In the genomic region with DNA sequence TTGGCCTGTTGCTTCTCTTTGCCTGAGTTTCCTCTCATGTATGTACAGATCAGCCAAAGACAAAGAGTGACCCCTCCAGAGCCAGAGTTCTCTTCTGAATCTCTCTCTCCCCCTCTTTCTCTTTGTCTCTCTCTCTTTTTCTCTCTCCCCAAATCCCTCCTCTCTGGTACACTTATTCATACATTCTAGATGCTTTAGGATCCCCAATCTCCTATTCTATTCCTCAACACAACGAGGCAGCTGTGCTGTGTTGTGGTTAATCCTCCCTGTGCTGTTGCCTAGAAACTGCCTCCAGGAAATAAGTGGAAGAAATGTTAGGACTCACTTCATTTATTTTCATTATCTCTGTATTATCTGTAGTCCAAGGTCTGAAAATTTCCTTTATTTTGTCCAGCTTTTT, we compare ENCODE assay signal across 23 cellular contexts.
"Had no signal": no experiment of that assay in that cellular context is flagged by ENCODE, and none has a peak within 500 bp of the region (broad histone marks: within the 10 kb centered on the region; RNA-seq: fewer than 3 reads in every experiment).

No MANE protein-coding gene starts in this region.

- H3K27ac ChIP-seq: hepatocyte, psoas muscle, spleen, tibial artery, upper lobe of right lung, vagina had no signal

- H3K36me3 Mint-ChIP-seq: naive thymus-derived CD4-positive, alpha-beta T cell; stimulated activated memory B cell treated with anti-CD40 and anti-IgM and Interleukin-4, amounts not matched to agents 10 μg/mL and 1 μg/mL and 100 μg/mL, for 72 hours had no signal

- DNase-seq: effector memory CD8-positive, alpha-beta T cell; erythroblast; foreskin melanocyte; head of caudate nucleus; kidney; left colon; left ventricle myocardium superior; mesenchymal stem cell; naive thymus-derived CD4-positive, alpha-beta T cell; psoas muscle; retina; spleen; stimulated activated CD4-positive, alpha-beta T cell treated with anti-CD3 and anti-CD28 coated beads, Interleukin-15, amount 100 ng/mL, for 24 hours; stimulated activated CD4-positive, alpha-beta T cell treated with anti-CD3 and anti-CD28 coated beads, Interleukin-1b, Interleukin-23, amount 100 ng/mL, for 48 hours; stimulated activated CD4-positive, alpha-beta T cell treated with anti-CD3 and anti-CD28 coated beads, Interleukin-4, amount 100 ng/mL, for 24 hours; tibial artery; upper lobe of right lung had no signal

- H3K4me1 Mint-ChIP-seq: stimulated activated memory B cell treated with anti-CD40 and anti-IgM and Interleukin-4, amounts not matched to agents 10 μg/mL and 1 μg/mL and 100 μg/mL, for 72 hours had no signal

- H3K9me3 ChIP-seq: psoas muscle, spleen, tibial artery, upper lobe of right lung, vagina had no signal

- H3K27me3 Mint-ChIP-seq: dendritic cell treated with granulocyte-macrophage colony-stimulating factor and Interleukin-4, amounts not matched to agents 40 ng/mL and 50 ng/mL, for 4 days; effector memory CD8-positive, alpha-beta T cell had no signal

- H3K4me3 ChIP-seq: hepatocyte, lung, psoas muscle, spleen, tibial artery, upper lobe of right lung, vagina had no signal

- H3K4me1 ChIP-seq: psoas muscle, spleen, tibial artery, upper lobe of right lung, vagina had no signal

- H3K27me3 ChIP-seq: hepatocyte, tibial artery, upper lobe of right lung, vagina had no signal

- H3K4me3 Mint-ChIP-seq: dendritic cell treated with granulocyte-macrophage colony-stimulating factor and Interleukin-4, amounts not matched to agents 40 ng/mL and 50 ng/mL, for 4 days; effector memory CD8-positive, alpha-beta T cell; naive thymus-derived CD4-positive, alpha-beta T cell; stimulated activated memory B cell treated with anti-CD40 and anti-IgM and Interleukin-4, amounts not matched to agents 10 μg/mL and 1 μg/mL and 100 μg/mL, for 72 hours; stimulated activated naive CD8-positive, alpha-beta T cell treated with anti-CD3 and anti-CD28 coated beads, Interleukin-15, Interleukin-2, amounts not matched to agents 100 ng/mL and 50 ng/mL, for 24 hours had no signal

- H3K9me3 Mint-ChIP-seq: dendritic cell treated with granulocyte-macrophage colony-stimulating factor and Interleukin-4, amounts not matched to agents 40 ng/mL and 50 ng/mL, for 4 days; effector memory CD8-positive, alpha-beta T cell; stimulated activated memory B cell treated with anti-CD40 and anti-IgM and Interleukin-4, amounts not matched to agents 10 μg/mL and 1 μg/mL and 100 μg/mL, for 72 hours; stimulated activated naive CD8-positive, alpha-beta T cell treated with anti-CD3 and anti-CD28 coated beads, Interleukin-15, Interleukin-2, amounts not matched to agents 100 ng/mL and 50 ng/mL, for 24 hours had no signal

- H3K27ac Mint-ChIP-seq: dendritic cell treated with granulocyte-macrophage colony-stimulating factor and Interleukin-4, amounts not matched to agents 40 ng/mL and 50 ng/mL, for 4 days; effector memory CD8-positive, alpha-beta T cell; stimulated activated memory B cell treated with anti-CD40 and anti-IgM and Interleukin-4, amounts not matched to agents 10 μg/mL and 1 μg/mL and 100 μg/mL, for 72 hours; stimulated activated naive CD8-positive, alpha-beta T cell treated with anti-CD3 and anti-CD28 coated beads, Interleukin-15, Interleukin-2, amounts not matched to agents 100 ng/mL and 50 ng/mL, for 24 hours had no signal

- H3K36me3 ChIP-seq: spleen, tibial artery, upper lobe of right lung, vagina had no signal
